In the genomic region with DNA sequence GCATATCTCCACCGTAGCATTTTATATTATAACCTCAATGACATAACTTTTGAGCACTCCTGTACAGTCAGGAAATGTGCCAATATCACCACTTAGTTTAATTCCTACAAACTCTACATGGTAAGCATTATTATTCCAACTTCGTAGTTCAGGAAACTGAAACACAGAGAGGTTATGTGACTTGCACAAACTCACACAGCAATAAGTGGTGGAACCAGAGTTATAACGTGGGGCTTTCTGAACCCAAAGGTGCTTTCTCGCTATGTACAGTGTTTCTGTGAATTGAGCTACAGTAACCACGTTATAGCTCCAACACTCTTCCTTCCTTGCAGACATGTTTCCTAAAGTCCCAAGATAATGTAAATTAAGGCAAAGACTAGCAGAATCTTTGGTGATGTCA, we compare ENCODE assay signal across 35 cellular contexts.
DNase-seq lines count a peak whose midpoint lies in the region; ATAC-seq, FAIRE-seq and TF ChIP-seq lines count a peak whose summit lies in the region.
"Had no signal": no experiment of that assay in that cellular context is flagged by ENCODE, and none has a peak within 500 bp of the region (broad histone marks: within the 10 kb centered on the region; RNA-seq: fewer than 3 reads in every experiment).

No MANE protein-coding gene starts in this region.

- no peak overlapping the region for H3K27ac Mint-ChIP-seq in osteocyte (ENCODE audit: unreplicated experiment)
- H3K27ac Mint-ChIP-seq: B cell; CD14-positive monocyte; CD4-positive, alpha-beta memory T cell; CD4-positive, alpha-beta T cell; CD4-positive, CD25-positive, alpha-beta regulatory T cell; CD8-positive, alpha-beta memory T cell; CD8-positive, alpha-beta T cell had no signal

- in situ Hi-C loops in HepG2 (cut with HindIII; ENCODE audit: extremely low pct_ligation_motif_present, low pct_unique_long_range_greater_than_20kb) (no loop called here), K562 (cut with MboI) (no loop called here)

- H3K4me2 ChIP-seq in HepG2 (ENCODE audit: low read depth, low read length) (no peak overlapping the region), K562 (ENCODE audit: insufficient read depth, low read length) (no peak overlapping the region)
- H3K4me2 ChIP-seq: A549; BLaER1; BLaER1 treated with 17β-estradiol and CSF1 and Interleukin-3, amounts not matched to agents 10 nM and 100 nM had no signal

- no peak for ATAC-seq in HepG2
- ATAC-seq in right lobe of liver, result no peak
- ATAC-seq in K562, result no peak
- no peak for ATAC-seq in HG03095 (IDR thresholded peaks at IDR 0.05; ENCODE audit: unreplicated experiment)
- ATAC-seq: A549; CD8-positive, alpha-beta T cell had no signal

- no peak overlapping the region for H3K4me3 ChIP-seq in HepG2 (replicated peaks in 1 of 3; ENCODE audit: insufficient read depth in 1 of 3, low read depth in 2 of 3, low read length in 3 of 3)
- no peak overlapping the region for H3K4me3 ChIP-seq in right lobe of liver
- no peak overlapping the region for H3K4me3 ChIP-seq in K562
- no peak overlapping the region for H3K4me3 ChIP-seq in esophagus muscularis mucosa
- H3K4me3 ChIP-seq: A549; BLaER1; BLaER1 treated with 17β-estradiol and CSF1 and Interleukin-3, amounts not matched to agents 10 nM and 100 nM had no signal

- peaks cover 11% of the 10 kb centered on the region for H3K9me3 Mint-ChIP-seq in osteocyte (ENCODE audit: unreplicated experiment)
- H3K9me3 Mint-ChIP-seq: CD4-positive, alpha-beta T cell; CD8-positive, alpha-beta memory T cell; CD8-positive, alpha-beta T cell had no signal

- no peaks in the 10 kb centered on the region for H3K27me3 Mint-ChIP-seq in osteocyte (ENCODE audit: unreplicated experiment)
- H3K27me3 Mint-ChIP-seq: CD4-positive, alpha-beta T cell; CD4-positive, CD25-positive, alpha-beta regulatory T cell; CD8-positive, alpha-beta memory T cell had no signal

- TF ChIP-seq POLR2A in HepG2 (IDR thresholded peaks at IDR 0.05; ENCODE audit: insufficient read depth in 1 of 2, low read depth in 2 of 2, low read length in 2 of 2), result no peak
- no peak for TF ChIP-seq POLR2A in right lobe of liver (IDR thresholded peaks at IDR 0.05)
- no peak for TF ChIP-seq POLR2A in K562 (conservative IDR thresholded peaks at IDR 0.05)
- TF ChIP-seq POLR2A in esophagus muscularis mucosa (IDR thresholded peaks at IDR 0.05; ENCODE audit: low read depth), result no peak

- no peaks in the 10 kb centered on the region for H3K9me1 ChIP-seq in K562 (ENCODE audit: control insufficient read depth, insufficient read depth, low read length)

- H3K79me2 ChIP-seq in HepG2 (ENCODE audit: insufficient read depth, low read length) (no peaks in the 10 kb centered on the region), K562 (ENCODE audit: control insufficient read depth, insufficient read depth, low read length) (no peaks in the 10 kb centered on the region)

- H2AFZ ChIP-seq in HepG2 (ENCODE audit: low read length), result no peak overlapping the region
- no peak overlapping the region for H2AFZ ChIP-seq in K562 (ENCODE audit: low read depth, low read length)

- FAIRE-seq in HepG2 (lab: Jason Lieb, UNC), result no peak
- FAIRE-seq in K562 (lab: Jason Lieb, UNC), result no peak
- FAIRE-seq: A204.1, A549, D721Med had no signal

- peaks cover 1% of the 10 kb centered on the region for H3K4me1 Mint-ChIP-seq in osteocyte (ENCODE audit: unreplicated experiment)
- H3K4me1 Mint-ChIP-seq: B cell; CD14-positive monocyte; CD4-positive, alpha-beta memory T cell; CD4-positive, CD25-positive, alpha-beta regulatory T cell; CD8-positive, alpha-beta memory T cell had no signal

- intact Hi-C loops in HepG2 (cut with micrococcal nuclease; ENCODE audit: unreplicated experiment) (no loop called here), right lobe of liver (cut with DNase I) (no loop called here), K562 (cut with micrococcal nuclease) (no loop called here), esophagus muscularis mucosa (cut with DNase I) (no loop called here)

- H3K27me3 ChIP-seq in HepG2 (ENCODE audit: control insufficient read depth in 1 of 2, insufficient read depth in 2 of 2, low read length in 2 of 2) (no peaks in the 10 kb centered on the region), right lobe of liver (no peaks in the 10 kb centered on the region), K562 (ENCODE audit: control insufficient read depth in 2 of 2, insufficient read depth in 2 of 2, low read length in 2 of 2) (peaks cover 0 to 6% of the 10 kb centered on the region in 2 experiments; a peak in 2 of 5 replicates), esophagus muscularis mucosa (no peaks in the 10 kb centered on the region)
- H3K27me3 ChIP-seq: BE2C; BLaER1; BLaER1 treated with 17β-estradiol and CSF1 and Interleukin-3, amounts not matched to agents 10 nM and 100 nM had no signal

- 19% methylated on average over 5 of the region's 5 CpGs for WGBS in HepG2 (ENCODE audit: low lambda C conversion rate)
- WGBS in right lobe of liver (ENCODE audit: insufficient coverage, low coverage, low lambda C conversion rate, missing lambda C conversion rate), result 57% methylated on average over 5 of the region's 5 CpGs
- WGBS in K562 (ENCODE audit: insufficient coverage, low coverage, missing lambda C conversion rate), result 0% methylated on average over 5 of the region's 5 CpGs
- WGBS in esophagus muscularis mucosa, result 89% methylated on average over 5 of the region's 5 CpGs

- DNase-seq in HepG2 (ENCODE audit: low spot score), result no peak
- DNase-seq in right lobe of liver, result no peak
- DNase-seq in K562 (ENCODE audit: extremely low read depth in 1 of 4, low spot score in 3 of 4), result no peak
- peak; percentile 77 for DNase-seq in esophagus muscularis mucosa (ENCODE audit: extremely low spot score)
- no peak for DNase-seq in osteocyte (ENCODE audit: extremely low spot score, unreplicated experiment)
- DNase-seq: 8988T; ACHN; AML-193; BE2C; C1 segment of cervical spinal cord; Caco-2; Calu3; CD4-positive, alpha-beta memory T cell; CD4-positive, alpha-beta T cell; CD4-positive, CD25-positive, alpha-beta regulatory T cell; CD8-positive, alpha-beta memory T cell; CD8-positive, alpha-beta T cell; COR-L47; DMS 273 treated with DMSO at 0.1 percent for 48 hours; DMS153; DMS53; DMS79; DMS79 treated with DMSO at 0.1 percent for 48 hours; DND-41; EL had no signal

- H3K9me3 ChIP-seq in HepG2 (ENCODE audit: low read length) (no peaks in the 10 kb centered on the region), right lobe of liver (no peaks in the 10 kb centered on the region), K562 (replicated peaks; ENCODE audit: control insufficient read depth, insufficient read depth, low read depth, low read length) (no peaks in the 10 kb centered on the region), esophagus muscularis mucosa (no peaks in the 10 kb centered on the region)
- H3K9me3 ChIP-seq: A549, BE2C, BLaER1, Caco-2 had no signal

- POLR2A ChIA-PET in HepG2 (lab: Yijun Ruan, JAX) (no interaction called here), K562 (lab: Yijun Ruan, JAX) (no interaction called here)

- H3K4me1 ChIP-seq in HepG2 (ENCODE audit: insufficient read depth, low read length) (no peaks in the 10 kb centered on the region), right lobe of liver (no peaks in the 10 kb centered on the region), K562 (replicated peaks in 1 of 2; ENCODE audit: control insufficient read depth in 2 of 2, insufficient read depth in 2 of 2, low read length in 2 of 2) (no peaks in the 10 kb centered on the region), esophagus muscularis mucosa (peaks cover 3 to 8% (median 7%) of the 10 kb centered on the region in 4 donors)
- H3K4me1 ChIP-seq: A549, BE2C, BLaER1, Caco-2 had no signal

- no TSS peak for BruUV-seq in HepG2 (replicated peaks; lab: Mats Ljungman, UMichigan)
- BruUV-seq in K562 (replicated peaks; lab: Mats Ljungman, UMichigan), result no TSS peak

- no peaks in the 10 kb centered on the region for H3K36me3 Mint-ChIP-seq in osteocyte (ENCODE audit: unreplicated experiment)
- H3K36me3 Mint-ChIP-seq: CD14-positive monocyte; CD4-positive, alpha-beta memory T cell; CD4-positive, CD25-positive, alpha-beta regulatory T cell; CD8-positive, alpha-beta memory T cell; CD8-positive, alpha-beta T cell had no signal

- no peak overlapping the region for H3K4me3 Mint-ChIP-seq in osteocyte (ENCODE audit: unreplicated experiment)
- H3K4me3 Mint-ChIP-seq: B cell; CD14-positive monocyte; CD4-positive, alpha-beta memory T cell; CD4-positive, alpha-beta T cell; CD4-positive, CD25-positive, alpha-beta regulatory T cell; CD8-positive, alpha-beta memory T cell; CD8-positive, alpha-beta T cell had no signal

- CTCF ChIA-PET in HepG2 (lab: Yijun Ruan, JAX; ENCODE audit: low intra/inter-chr PET ratio, low total read pairs) (no interaction called here), K562 (lab: Yijun Ruan, JAX; ENCODE audit: low intra/inter-chr PET ratio) (no interaction called here)

- no peak overlapping the region for H3K27ac ChIP-seq in HepG2 (ENCODE audit: extremely low read length, insufficient read depth, low read length)
- no peak overlapping the region for H3K27ac ChIP-seq in right lobe of liver
- no peak overlapping the region for H3K27ac ChIP-seq in K562 (ENCODE audit: extremely low read depth, low read depth, low read length)
- no peak overlapping the region for H3K27ac ChIP-seq in esophagus muscularis mucosa (replicated peaks in 1 of 4)
- H3K27ac ChIP-seq: 22Rv1; A549; BLaER1; BLaER1 treated with 17β-estradiol and CSF1 and Interleukin-3, amounts not matched to agents 10 nM and 100 nM; C4-2B had no signal

- TF ChIP-seq RAD21 in HepG2 (CRISPR knock-in tag; IDR thresholded peaks at IDR 0.05) (no peak), K562 (CRISPR knock-in tag; conservative IDR thresholded peaks at IDR 0.05 in 1 of 2, IDR thresholded peaks at IDR 0.05 in 1 of 2) (no peak)

- H3K9ac ChIP-seq in HepG2 (ENCODE audit: insufficient read depth, low read depth, low read length), result no peak overlapping the region
- no peak overlapping the region for H3K9ac ChIP-seq in K562 (ENCODE audit: insufficient read depth in 1 of 2, low read depth in 2 of 2, low read length in 2 of 2)
- H3K9ac ChIP-seq: BLaER1; BLaER1 treated with 17β-estradiol and CSF1 and Interleukin-3, amounts not matched to agents 10 nM and 100 nM had no signal

- no peaks in the 10 kb centered on the region for H4K20me1 ChIP-seq in HepG2 (ENCODE audit: insufficient read depth, low read length)
- no peaks in the 10 kb centered on the region for H4K20me1 ChIP-seq in K562 (replicated peaks; ENCODE audit: control insufficient read depth, insufficient read depth, low read length)
- H4K20me1 ChIP-seq: BLaER1; BLaER1 treated with 17β-estradiol and CSF1 and Interleukin-3, amounts not matched to agents 10 nM and 100 nM had no signal

- H3K36me3 ChIP-seq in HepG2 (replicated peaks in 1 of 2; ENCODE audit: control insufficient read depth in 1 of 2, insufficient read depth in 2 of 2, low read length in 2 of 2) (no peaks in the 10 kb centered on the region), right lobe of liver (no peaks in the 10 kb centered on the region), K562 (ENCODE audit: control insufficient read depth, insufficient read depth, low read length) (no peaks in the 10 kb centered on the region), esophagus muscularis mucosa (no peaks in the 10 kb centered on the region)
- H3K36me3 ChIP-seq: BE2C; BLaER1; BLaER1 treated with 17β-estradiol and CSF1 and Interleukin-3, amounts not matched to agents 10 nM and 100 nM had no signal

- TF ChIP-seq CTCF in HepG2 (CRISPR knock-in tag; IDR thresholded peaks at IDR 0.05) (no peak), right lobe of liver (IDR thresholded peaks at IDR 0.05) (no peak), K562 (IDR thresholded peaks at IDR 0.05 in 2 of 3, conservative IDR thresholded peaks at IDR 0.05 in 1 of 3; ENCODE audit: insufficient read depth in 2 of 3, low read depth in 1 of 3, low read length in 3 of 3) (no peak), esophagus muscularis mucosa (IDR thresholded peaks at IDR 0.05) (no peak), osteocyte (IDR thresholded peaks at IDR 0.05) (no peak)

- TF ChIP-seq EP300 in HepG2 (IDR thresholded peaks at IDR 0.05; ENCODE audit: low read depth in 2 of 2, low read length in 2 of 2) (no peak), HepG2 (CRISPR knock-in tag; IDR thresholded peaks at IDR 0.05; ENCODE audit: borderline replicate concordance) (no peak), K562 (IDR thresholded peaks at IDR 0.05; ENCODE audit: low read length) (no peak), esophagus muscularis mucosa (IDR thresholded peaks at IDR 0.05) (no peak)
